Comparison of ENCODE assay signal across 9 cellular contexts in the genomic region with DNA sequence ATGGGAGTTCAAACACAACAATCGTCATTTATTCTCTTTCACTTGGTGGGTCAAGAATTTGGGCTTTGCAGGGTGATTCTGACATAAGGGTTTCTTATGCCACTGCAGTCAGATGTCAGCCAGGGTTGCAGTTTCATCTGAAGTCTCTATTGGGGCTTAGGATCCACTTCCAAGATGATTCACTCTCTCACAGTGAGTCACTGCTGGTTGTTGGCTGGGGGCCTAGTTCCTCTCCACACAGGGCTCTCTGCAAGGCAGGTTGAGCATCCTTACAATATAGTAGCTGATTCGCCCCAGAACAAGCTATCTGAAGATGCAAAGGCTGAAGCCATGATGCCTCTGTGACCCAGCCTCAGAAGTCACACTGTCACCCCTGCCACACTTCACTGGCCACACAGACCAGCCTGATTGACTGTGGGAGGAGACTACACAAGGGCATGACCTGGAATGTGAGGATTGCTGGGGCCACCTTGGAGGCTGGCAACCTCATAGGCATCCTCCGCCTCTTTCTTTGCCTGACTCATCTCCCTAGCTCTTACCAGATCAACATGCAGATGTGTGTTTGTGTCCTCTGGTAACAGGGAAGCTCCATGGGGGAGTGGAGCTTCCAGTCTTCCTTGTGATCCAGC. TPM values are rescaled to one million over a fixed set of nuclear protein-coding genes. Genes with fewer than 3 reads are reported as not detected.
DNase-seq lines count a peak whose midpoint lies in the region; ATAC-seq and TF ChIP-seq lines count a peak whose summit lies in the region.
"Had no signal": no experiment of that assay in that cellular context is flagged by ENCODE, and none has a peak within 500 bp of the region (broad histone marks: within the 10 kb centered on the region; RNA-seq: fewer than 3 reads in every experiment).

No MANE protein-coding gene starts in this region.

- WGBS in esophagus muscularis mucosa, result 54% methylated on average over 3 of the region's 3 CpGs

- no peaks in the 10 kb centered on the region for H3K36me3 ChIP-seq in CD8-positive, alpha-beta memory T cell (ENCODE audit: insufficient read depth, low read length)
- peaks cover 8% of the 10 kb centered on the region for H3K36me3 ChIP-seq in OCI-LY3 (replicated peaks; ENCODE audit: low read depth, low read length)
- no peaks in the 10 kb centered on the region for H3K36me3 ChIP-seq in esophagus muscularis mucosa
- H3K36me3 ChIP-seq: thoracic aorta had no signal

- H3K27me3 ChIP-seq in CD8-positive, alpha-beta memory T cell (ENCODE audit: insufficient read depth, low read length, poor library complexity, severe bottlenecking), result no peaks in the 10 kb centered on the region
- no peaks in the 10 kb centered on the region for H3K27me3 ChIP-seq in OCI-LY3 (ENCODE audit: low read depth, low read length)
- no peaks in the 10 kb centered on the region for H3K27me3 ChIP-seq in esophagus muscularis mucosa

- no peaks in the 10 kb centered on the region for H3K9me3 ChIP-seq in CD8-positive, alpha-beta memory T cell (ENCODE audit: low read length)
- H3K9me3 ChIP-seq in OCI-LY3 (ENCODE audit: insufficient read depth, low read length) (peaks cover 12% of the 10 kb centered on the region), esophagus muscularis mucosa (peaks cover 0 to 14% (median 5%) of the 10 kb centered on the region in 4 donors)

- ATAC-seq in activated naive CD8-positive, alpha-beta T cell treated with anti-CD3 and anti-CD28 coated beads, Interleukin-2, amount 50 U/mL, for 24 hours, result peak; percentile 47

- no peak overlapping the region for H3K4me3 Mint-ChIP-seq in CD8-positive, alpha-beta memory T cell
- no peak overlapping the region for H3K4me3 Mint-ChIP-seq in activated naive CD8-positive, alpha-beta T cell treated with anti-CD3 and anti-CD28 coated beads, Interleukin-2, amount 50 U/mL, for 24 hours

- H3K36me3 Mint-ChIP-seq in CD8-positive, alpha-beta memory T cell, result peaks cover 2 to 26% (median 9%) of the 10 kb centered on the region in 3 donors
- H3K36me3 Mint-ChIP-seq in activated naive CD8-positive, alpha-beta T cell treated with anti-CD3 and anti-CD28 coated beads, Interleukin-2, amount 50 U/mL, for 24 hours (ENCODE audit: low read depth), result peaks cover 29% of the 10 kb centered on the region

- no peak overlapping the region for H3K4me2 ChIP-seq in OCI-LY3 (ENCODE audit: low read length)

- DNase-seq in CD8-positive, alpha-beta memory T cell, result peak in 1 of 5 donors; percentile 55
- DNase-seq in activated naive CD8-positive, alpha-beta T cell treated with anti-CD3 and anti-CD28 coated beads, Interleukin-2, amount 50 U/mL, for 24 hours, result peak; percentile 65
- DNase-seq in myocyte (ENCODE audit: low read depth) (peak; percentile 30), esophagus muscularis mucosa (ENCODE audit: extremely low spot score) (no peak), GM19240 (ENCODE audit: insufficient read length, low spot score) (no peak), NCI-H2029 treated with DMSO at 0.1 percent for 48 hours (lab: John Stamatoyannopoulos, UW) (no peak), D341Med (ENCODE audit: low spot score) (no peak)

- intact Hi-C loops in esophagus muscularis mucosa (cut with DNase I), result no loop called here

- no peak overlapping the region for H3K27ac ChIP-seq in CD8-positive, alpha-beta memory T cell (ENCODE audit: low read depth, low read length)
- H3K27ac ChIP-seq in OCI-LY3 (ENCODE audit: low read length), result peak overlapping the region; percentile 60; the same call in 1 of the 2 replicates
- no peak overlapping the region for H3K27ac ChIP-seq in esophagus muscularis mucosa (replicated peaks in 1 of 4)
- H3K27ac ChIP-seq: thoracic aorta had no signal

- POLR2A ChIA-PET in CD8-positive, alpha-beta memory T cell (lab: Charles Lee), result no interaction called here

- H2AFZ ChIP-seq in OCI-LY3 (ENCODE audit: low read depth, low read length), result no peak overlapping the region

- peaks cover 32 to 58% (median 43%) of the 10 kb centered on the region in 3 donors for H3K4me1 Mint-ChIP-seq in CD8-positive, alpha-beta memory T cell
- H3K4me1 Mint-ChIP-seq in activated naive CD8-positive, alpha-beta T cell treated with anti-CD3 and anti-CD28 coated beads, Interleukin-2, amount 50 U/mL, for 24 hours, result peaks cover 61% of the 10 kb centered on the region

- H3K4me3 ChIP-seq in CD8-positive, alpha-beta memory T cell (ENCODE audit: low read length), result no peak overlapping the region
- H3K4me3 ChIP-seq in OCI-LY3 (ENCODE audit: low read length), result peak overlapping the region; percentile 5; the same call in 1 of the 2 replicates
- H3K4me3 ChIP-seq in esophagus muscularis mucosa, result no peak overlapping the region
- H3K4me3 ChIP-seq: thoracic aorta had no signal

- H3K27me3 Mint-ChIP-seq in CD8-positive, alpha-beta memory T cell, result no peaks in the 10 kb centered on the region
- no peaks in the 10 kb centered on the region for H3K27me3 Mint-ChIP-seq in activated naive CD8-positive, alpha-beta T cell treated with anti-CD3 and anti-CD28 coated beads, Interleukin-2, amount 50 U/mL, for 24 hours

- no peaks in the 10 kb centered on the region for H4K20me1 ChIP-seq in OCI-LY3 (ENCODE audit: insufficient read depth, low read length)

- H3K9ac ChIP-seq in OCI-LY3 (ENCODE audit: low read length), result no peak overlapping the region

- peaks cover 23% of the 10 kb centered on the region for H3K4me1 ChIP-seq in CD8-positive, alpha-beta memory T cell (ENCODE audit: insufficient read depth, low read length)
- H3K4me1 ChIP-seq in OCI-LY3 (ENCODE audit: low read length) (peaks cover 45% of the 10 kb centered on the region), esophagus muscularis mucosa (peaks cover 20 to 27% (median 24%) of the 10 kb centered on the region in 4 donors)

- TF ChIP-seq EP300 in esophagus muscularis mucosa (IDR thresholded peaks at IDR 0.05), result no peak

- H3K27ac Mint-ChIP-seq in CD8-positive, alpha-beta memory T cell, result peak overlapping the region in 7 of 8 donors; percentile 50 to 94 (median 74)
- peak overlapping the region; percentile 45 for H3K27ac Mint-ChIP-seq in activated naive CD8-positive, alpha-beta T cell treated with anti-CD3 and anti-CD28 coated beads, Interleukin-2, amount 50 U/mL, for 24 hours

- no peak for TF ChIP-seq POLR2A in esophagus muscularis mucosa (IDR thresholded peaks at IDR 0.05; ENCODE audit: low read depth)

- no peaks in the 10 kb centered on the region for H3K9me3 Mint-ChIP-seq in CD8-positive, alpha-beta memory T cell
- H3K9me3 Mint-ChIP-seq in activated naive CD8-positive, alpha-beta T cell treated with anti-CD3 and anti-CD28 coated beads, Interleukin-2, amount 50 U/mL, for 24 hours, result peaks cover 15% of the 10 kb centered on the region

- CTCF ChIA-PET in CD8-positive, alpha-beta memory T cell (lab: Charles Lee), result interaction anchor here (1.1 to 1.2 kb wide), 3 partner anchors 17 to 88 kb away, joined by 3 read pairs; no protein-coding TSS in a partner anchor

- H3K79me2 ChIP-seq in OCI-LY3 (ENCODE audit: low read length), result peaks cover under 1% of the 10 kb centered on the region; the same call in 1 of the 2 replicates

- TF ChIP-seq CTCF in OCI-LY3 (IDR thresholded peaks at IDR 0.05; ENCODE audit: low read depth, low read length) (no peak), esophagus muscularis mucosa (IDR thresholded peaks at IDR 0.05) (no peak)

RNA-seq across cellular contexts. Expression of a gene that starts 4.5 kb away (rescaled TPM):
- 10 to 100 TPM; 43.2 to 43.6 TPM for total RNA-seq in CD8-positive, alpha-beta memory T cell
- 66.4 TPM for polyA plus RNA-seq in CD8-positive, alpha-beta memory T cell
- 61.2 and 143 TPM in 2 replicates for total RNA-seq in myocyte
- 45.0 TPM for polyA plus RNA-seq in myocyte (2012)
- total RNA-seq in esophagus muscularis mucosa, result 10 to 100 TPM; 54.0 to 83.6 (median 78.1) TPM

RNA-seq across cellular contexts. Expression of a gene that starts 33.1 kb away (rescaled TPM):
- 10 to 100 TPM; 11.3 to 12.3 TPM for total RNA-seq in CD8-positive, alpha-beta memory T cell
- 103 TPM for polyA plus RNA-seq in CD8-positive, alpha-beta memory T cell
- total RNA-seq in myocyte (not detected in 2 replicates), esophagus muscularis mucosa (1 to 10 TPM in 3 of 4 donors, under 1 TPM in 1; 0.83 to 3.3 (median 1.4) TPM)
- polyA plus RNA-seq in myocyte (2012), result not detected

RNA-seq across cellular contexts. Expression of a gene that starts 42.5 kb away (rescaled TPM):
- 10 to 100 TPM; 59.9 to 62.9 TPM for total RNA-seq in CD8-positive, alpha-beta memory T cell
- 103 TPM for polyA plus RNA-seq in CD8-positive, alpha-beta memory T cell
- total RNA-seq in myocyte (33.6 and 78.3 TPM in 2 replicates), esophagus muscularis mucosa (10 to 100 TPM; 69.3 to 90.6 (median 72.7) TPM)
- polyA plus RNA-seq in myocyte (2012), result 27.3 TPM

Comparison
In these comparisons a context has a peak if more than half of its experiments do, and no peak if none do; other contexts are left out.
1. DNase-seq: peak in activated naive CD8-positive, alpha-beta T cell treated with anti-CD3 and anti-CD28 coated beads, Interleukin-2, amount 50 U/mL, for 24 hours (single experiment) and myocyte (single experiment); none in esophagus muscularis mucosa (single experiment), GM19240 (single experiment), NCI-H2029 treated with DMSO at 0.1 percent for 48 hours (single experiment) and D341Med (single experiment).